Comparison of ENCODE assay signal across 1 cellular context in the genomic region with DNA sequence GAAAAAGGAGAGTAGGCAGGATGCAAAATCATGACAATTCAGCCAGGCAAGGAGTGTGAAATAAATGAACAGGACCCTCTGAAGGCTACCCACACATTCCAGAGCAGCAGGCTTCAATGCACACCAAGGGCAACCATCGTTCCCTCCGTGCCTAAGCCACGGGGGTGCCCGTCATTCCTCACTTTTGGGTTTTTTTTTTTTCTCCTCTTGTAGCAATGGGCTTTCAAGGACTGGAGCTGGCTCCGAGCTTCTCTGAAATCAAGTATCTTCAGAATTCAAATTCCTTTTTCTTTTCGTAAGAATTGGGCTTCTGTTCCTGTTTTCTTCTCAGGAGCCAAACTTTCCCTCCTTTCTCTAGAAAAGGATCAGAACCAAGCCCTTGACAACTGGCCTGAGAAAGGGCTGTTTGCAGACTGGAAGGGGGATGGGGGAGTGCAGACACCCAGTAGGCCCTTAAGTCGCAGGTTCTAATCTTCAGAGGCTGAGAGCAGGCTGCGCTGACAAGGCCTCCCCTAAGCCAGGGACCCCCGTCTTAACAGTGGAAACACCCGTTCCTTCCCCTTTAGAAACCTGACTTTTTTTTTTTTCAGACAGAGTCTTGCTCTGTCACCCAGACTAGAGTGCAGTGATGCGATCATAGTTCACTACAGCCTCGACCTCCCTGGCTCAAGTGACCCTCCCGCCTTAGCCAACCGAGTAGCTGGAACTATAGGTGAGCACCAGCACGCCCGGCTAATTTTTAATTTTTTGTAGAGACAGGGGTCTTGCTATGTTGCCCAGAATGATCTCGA.
TF ChIP-seq lines count a peak whose summit lies in the region.

No MANE protein-coding gene starts in this region.

TF ChIP-seq in WTC11, 78 proteins besides CTCF, POLR2A, EP300 and RAD21 (continued from another document):
- TF ChIP-seq, protein P1, sequence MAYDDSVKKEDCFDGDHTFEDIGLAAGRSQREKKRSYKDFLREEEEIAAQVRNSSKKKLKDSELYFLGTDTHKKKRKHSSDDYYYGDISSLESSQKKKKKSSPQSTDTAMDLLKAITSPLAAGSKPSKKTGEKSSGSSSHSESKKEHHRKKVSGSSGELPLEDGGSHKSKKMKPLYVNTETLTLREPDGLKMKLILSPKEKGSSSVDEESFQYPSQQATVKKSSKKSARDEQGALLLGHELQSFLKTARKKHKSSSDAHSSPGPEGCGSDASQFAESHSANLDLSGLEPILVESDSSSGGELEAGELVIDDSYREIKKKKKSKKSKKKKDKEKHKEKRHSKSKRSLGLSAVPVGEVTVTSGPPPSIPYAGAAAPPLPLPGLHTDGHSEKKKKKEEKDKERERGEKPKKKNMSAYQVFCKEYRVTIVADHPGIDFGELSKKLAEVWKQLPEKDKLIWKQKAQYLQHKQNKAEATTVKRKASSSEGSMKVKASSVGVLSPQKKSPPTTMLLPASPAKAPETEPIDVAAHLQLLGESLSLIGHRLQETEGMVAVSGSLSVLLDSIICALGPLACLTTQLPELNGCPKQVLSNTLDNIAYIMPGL (CRISPR knock-in tag; IDR thresholded peaks at IDR 0.05) = no peak
TF ChIP-seq in WTC11: peak in this region for 0.
